8 cellular contexts compared by ENCODE assay signal in genomic region chr22:35961480-35961902, GRCh38.
A peak's percentile ranks its signal among the peaks of the same experiment; 100 is the strongest.
DNase-seq lines count a peak whose midpoint lies in the region; ATAC-seq and TF ChIP-seq lines count a peak whose summit lies in the region.

No MANE protein-coding gene starts in this region.

- H3K9me3 ChIP-seq in Caco-2 = no peaks in the 10 kb centered on the region

- no peaks in the 10 kb centered on the region for H3K36me3 ChIP-seq in Caco-2 (ENCODE audit: control insufficient read depth, insufficient read depth, low read length)

- H3K4me1 Mint-ChIP-seq in Caco-2 (ENCODE audit: low read depth, unreplicated experiment) (peaks cover 23% of the 10 kb centered on the region), nephron progenitor cell (peaks cover 39% of the 10 kb centered on the region)

- H3K27ac Mint-ChIP-seq in Caco-2 (ENCODE audit: unreplicated experiment) (peak overlapping the region; percentile 81), nephron progenitor cell (peak overlapping the region; percentile 93)

- H3K27me3 ChIP-seq in Caco-2 (replicated peaks; ENCODE audit: control insufficient read depth, insufficient read depth, low read length) (no peaks in the 10 kb centered on the region), foreskin keratinocyte (no peaks in the 10 kb centered on the region)

- no TSS peak for BruUV-seq in Caco-2 (replicated peaks; lab: Mats Ljungman, UMichigan)

- no peak overlapping the region for H3K27ac ChIP-seq in foreskin keratinocyte

- POLR2A ChIA-PET in Caco-2 (lab: Charles Lee) = no interaction called here

- DNase-seq in Caco-2 (no peak), NCI-H2227 treated with DMSO at 0.1 percent for 48 hours (lab: John Stamatoyannopoulos, UW) (peak; percentile 30), fibroblast of peridontal ligament (ENCODE audit: extremely low read depth) (peak; percentile 81), nephron progenitor cell (peak; percentile 35), foreskin keratinocyte (no peak), GM19240 (ENCODE audit: insufficient read length, low spot score) (no peak)
- no peak for DNase-seq in activated effector memory CD4-positive, alpha-beta T cell treated with Interleukin-2 at 50 U/mL for 16 hours

- no peak for TF ChIP-seq CTCF in Caco-2 (IDR thresholded peaks at IDR 0.05; ENCODE audit: insufficient read depth in 1 of 2, low read depth in 1 of 2, low read length in 1 of 2, severe bottlenecking in 1 of 2, unreplicated experiment in 1 of 2)
- no peak for TF ChIP-seq CTCF in nephron progenitor cell (IDR thresholded peaks at IDR 0.05)
- no peak for TF ChIP-seq CTCF in foreskin keratinocyte (conservative IDR thresholded peaks at IDR 0.05)

- intact Hi-C loops in Caco-2 (cut with micrococcal nuclease; ENCODE audit: unreplicated experiment) = loop anchor here (10.0 kb wide), 1 partner anchor 63 kb away; the partner anchor contains the start of gene RBFOX2

- no peak overlapping the region for H3K4me3 ChIP-seq in Caco-2 (ENCODE audit: low read depth, low read length)

- H3K36me3 Mint-ChIP-seq in Caco-2 (ENCODE audit: insufficient read depth, unreplicated experiment) = no peaks in the 10 kb centered on the region
- peaks cover 2% of the 10 kb centered on the region for H3K36me3 Mint-ChIP-seq in nephron progenitor cell (ENCODE audit: low read depth)

- CTCF ChIA-PET in Caco-2 (lab: Charles Lee) = no interaction called here

- H3K9me3 Mint-ChIP-seq in Caco-2 (ENCODE audit: unreplicated experiment) (no peaks in the 10 kb centered on the region), nephron progenitor cell (no peaks in the 10 kb centered on the region)

- H3K4me1 ChIP-seq in Caco-2 (peaks cover 6% of the 10 kb centered on the region), foreskin keratinocyte (no peaks in the 10 kb centered on the region)

- H3K4me3 Mint-ChIP-seq in Caco-2 (ENCODE audit: unreplicated experiment) (no peak overlapping the region), nephron progenitor cell (peak overlapping the region; percentile 61)

- ATAC-seq in HG03139 (IDR thresholded peaks at IDR 0.05; ENCODE audit: unreplicated experiment) (no peak), foreskin keratinocyte (no peak)

- no peaks in the 10 kb centered on the region for H3K27me3 Mint-ChIP-seq in Caco-2 (ENCODE audit: insufficient read depth, unreplicated experiment)
- H3K27me3 Mint-ChIP-seq in nephron progenitor cell (ENCODE audit: low read depth, poor library complexity) = no peaks in the 10 kb centered on the region

Comparison
In these comparisons a context has a peak if more than half of its experiments do, and no peak if none do; other contexts are left out.
1. DNase-seq: peak in NCI-H2227 treated with DMSO at 0.1 percent for 48 hours (single experiment), fibroblast of peridontal ligament (single experiment) and nephron progenitor cell (single experiment); none in Caco-2 (0 of 2), activated effector memory CD4-positive, alpha-beta T cell treated with Interleukin-2 at 50 U/mL for 16 hours (single experiment), foreskin keratinocyte (0 of 2) and GM19240 (single experiment).